ENCODE assay signal across 12 cellular contexts in genomic region chr15:89138999-89139612, GRCh38. TPM values are rescaled to one million over a fixed set of nuclear protein-coding genes. Genes with fewer than 3 reads are reported as not detected.
DNase-seq lines count a peak whose midpoint lies in the region; ATAC-seq, FAIRE-seq and TF ChIP-seq lines count a peak whose summit lies in the region.
"Had no signal": no experiment of that assay in that cellular context is flagged by ENCODE, and none has a peak within 500 bp of the region (broad histone marks: within the 10 kb centered on the region; RNA-seq: fewer than 3 reads in every experiment).

No MANE protein-coding gene starts in this region.

- TF ChIP-seq EP300 in HepG2 (IDR thresholded peaks at IDR 0.05; ENCODE audit: low read depth in 2 of 2, low read length in 2 of 2) (no peak; a peak in 1 of 4 replicates), HepG2 (CRISPR knock-in tag; IDR thresholded peaks at IDR 0.05; ENCODE audit: borderline replicate concordance) (no peak)

- TF ChIP-seq RAD21 in HepG2 (CRISPR knock-in tag; IDR thresholded peaks at IDR 0.05), result no peak

- DNase-seq in ascending aorta (ENCODE audit: low spot score in 2 of 2) (no peak), HepG2 (ENCODE audit: low spot score) (peak; percentile 47), NCI-H1930 (lab: John Stamatoyannopoulos, UW) (no peak), NCI-H526 treated with DMSO at 0.1 percent for 48 hours (lab: John Stamatoyannopoulos, UW) (no peak)
- DNase-seq in stimulated activated CD4-positive, alpha-beta T cell treated with anti-CD3 and anti-CD28 coated beads, Interleukin-12 subunit alpha, Interleukin-12 subunit beta, amount 100 ng/mL, for 4 hours, result no peak
- DNase-seq: activated CD4-positive, alpha-beta T cell treated with anti-CD3 and anti-CD28 coated beads for 36 hours; activated T-cell treated with anti-CD3 and anti-CD28 coated beads, Interleukin-2, amount 50 U/mL, for 1 hour; T-cell had no signal

- no peaks in the 10 kb centered on the region for H3K36me3 ChIP-seq in HEK293 (ENCODE audit: control insufficient read depth in 2 of 2, insufficient read depth in 1 of 2, low read length in 2 of 2)
- H3K36me3 ChIP-seq in ascending aorta, result no peaks in the 10 kb centered on the region
- peaks cover 0 to 9% of the 10 kb centered on the region in 2 experiments; a peak in 3 of 5 replicates for H3K36me3 ChIP-seq in HepG2 (replicated peaks in 1 of 2; ENCODE audit: control insufficient read depth in 1 of 2, insufficient read depth in 2 of 2, low read length in 2 of 2)
- no peaks in the 10 kb centered on the region for H3K36me3 ChIP-seq in subcutaneous abdominal adipose tissue (ENCODE audit: control insufficient read depth in 5 of 5, insufficient read depth in 5 of 5, low read length in 5 of 5)

- ATAC-seq in HepG2, result peak; percentile 19
- no peak for ATAC-seq in HG03108 (IDR thresholded peaks at IDR 0.05; ENCODE audit: unreplicated experiment)
- ATAC-seq: activated CD4-positive, alpha-beta T cell treated with anti-CD3 and anti-CD28 coated beads for 36 hours; T-cell had no signal

- no peaks in the 10 kb centered on the region for H4K20me1 ChIP-seq in HepG2 (ENCODE audit: insufficient read depth, low read length)

- no peak overlapping the region; the same call in 1 of the 2 replicates for H3K27ac ChIP-seq in HEK293 (ENCODE audit: extremely low read depth, low read depth, low read length)
- H3K27ac ChIP-seq in ascending aorta, result peak overlapping the region; percentile 92 to 96
- H3K27ac ChIP-seq in HepG2 (ENCODE audit: extremely low read length, insufficient read depth, low read length), result peak overlapping the region; percentile 90
- H3K27ac ChIP-seq in subcutaneous abdominal adipose tissue (ENCODE audit: low read depth, low read length), result peak overlapping the region; percentile 75

- in situ Hi-C loops in HepG2 (cut with HindIII; ENCODE audit: extremely low pct_ligation_motif_present, low pct_unique_long_range_greater_than_20kb), result loop anchor here (5.0 kb wide), 1 partner anchor 33 kb away; no protein-coding TSS in a partner anchor

- H3K9ac ChIP-seq in HepG2 (ENCODE audit: insufficient read depth, low read depth, low read length) (peak overlapping the region; percentile 70), subcutaneous abdominal adipose tissue (ENCODE audit: low read length in 5 of 5) (no peak overlapping the region)

- CTCF ChIA-PET in HEK293 (lab: Yijun Ruan, JAX), result interaction anchor here (0.7 to 5.3 kb wide), 10 partner anchors 9 to 919 kb away, joined by 3 to 33 read pairs (median 5); no protein-coding TSS in a partner anchor
- CTCF ChIA-PET in HepG2 (lab: Yijun Ruan, JAX; ENCODE audit: low intra/inter-chr PET ratio, low total read pairs), result interaction anchor here (2.1 kb wide), 1 partner anchor 82 kb away, joined by 6 read pairs; no protein-coding TSS in a partner anchor

- FAIRE-seq in HepG2 (lab: Jason Lieb, UNC), result no peak
- FAIRE-seq: endometrium had no signal

- WGBS in HepG2 (ENCODE audit: low lambda C conversion rate), result 47% methylated on average over 10 of the region's 10 CpGs

- H3K4me1 ChIP-seq in HEK293 (ENCODE audit: control insufficient read depth, insufficient read depth, low read length), result peaks cover 17% of the 10 kb centered on the region
- peaks cover 57 to 83% of the 10 kb centered on the region in 2 donors for H3K4me1 ChIP-seq in ascending aorta
- peaks cover 87% of the 10 kb centered on the region for H3K4me1 ChIP-seq in HepG2 (ENCODE audit: insufficient read depth, low read length)
- peaks cover 22 to 79% (median 54%) of the 10 kb centered on the region in 5 donors for H3K4me1 ChIP-seq in subcutaneous abdominal adipose tissue (ENCODE audit: control insufficient read depth in 5 of 5, insufficient read depth in 5 of 5, low read length in 5 of 5)

- no peak overlapping the region for H2AFZ ChIP-seq in HepG2 (ENCODE audit: low read length)

- TF ChIP-seq CTCF in HEK293 (tag by site-specific recombination; IDR thresholded peaks at IDR 0.05), result no peak
- TF ChIP-seq CTCF in ascending aorta (IDR thresholded peaks at IDR 0.05), result no peak
- TF ChIP-seq CTCF in HepG2 (CRISPR knock-in tag; IDR thresholded peaks at IDR 0.05), result no peak

- H3K27me3 ChIP-seq in ascending aorta (no peaks in the 10 kb centered on the region), HepG2 (ENCODE audit: control insufficient read depth in 1 of 2, insufficient read depth in 2 of 2, low read length in 2 of 2) (no peaks in the 10 kb centered on the region), subcutaneous abdominal adipose tissue (ENCODE audit: control insufficient read depth in 5 of 5, insufficient read depth in 4 of 5, low read length in 5 of 5) (no peaks in the 10 kb centered on the region)

- peak overlapping the region; percentile 70 for H3K4me2 ChIP-seq in HepG2 (ENCODE audit: low read depth, low read length)

- BruUV-seq in HepG2 (replicated peaks; lab: Mats Ljungman, UMichigan), result no TSS peak

- H3K4me3 ChIP-seq in HEK293 (ENCODE audit: low read depth, low read length) (no peak overlapping the region), ascending aorta (no peak overlapping the region), HepG2 (replicated peaks in 1 of 3; ENCODE audit: insufficient read depth in 1 of 3, low read depth in 2 of 3, low read length in 3 of 3) (peak overlapping the region in 1 of 3 experiments; percentile 34; a peak in 2 of 6 replicates), subcutaneous abdominal adipose tissue (ENCODE audit: low read depth in 1 of 5, low read length in 5 of 5) (no peak overlapping the region)

- no peak for TF ChIP-seq POLR2A in HepG2 (IDR thresholded peaks at IDR 0.05; ENCODE audit: insufficient read depth in 1 of 2, low read depth in 2 of 2, low read length in 2 of 2)

- intact Hi-C loops in ascending aorta (cut with DNase I), result loop anchor here (5.0 kb wide), 1 partner anchor 38 kb away; no protein-coding TSS in a partner anchor
- intact Hi-C loops in HepG2 (cut with micrococcal nuclease; ENCODE audit: unreplicated experiment), result loop anchor here (2.0 kb wide), 1 partner anchor 26 kb away; no protein-coding TSS in a partner anchor

- no peaks in the 10 kb centered on the region for H3K9me3 ChIP-seq in HEK293 (ENCODE audit: control insufficient read depth, insufficient read depth, low read depth, low read length)
- no peaks in the 10 kb centered on the region for H3K9me3 ChIP-seq in ascending aorta
- no peaks in the 10 kb centered on the region for H3K9me3 ChIP-seq in HepG2 (ENCODE audit: low read length)
- no peaks in the 10 kb centered on the region for H3K9me3 ChIP-seq in subcutaneous abdominal adipose tissue (ENCODE audit: control insufficient read depth in 5 of 5, low read length in 5 of 5)

- POLR2A ChIA-PET in HEK293 (lab: Yijun Ruan, JAX) (no interaction called here), HepG2 (lab: Yijun Ruan, JAX) (interaction anchor here (0.9 to 5.6 kb wide), 10 partner anchors 11 to 51 kb away, joined by 3 to 45 read pairs (median 6); partner anchors contain the start of gene ABHD2)

- peaks cover 2% of the 10 kb centered on the region for H3K79me2 ChIP-seq in HepG2 (ENCODE audit: insufficient read depth, low read length)

TF ChIP-seq in HEK293, 187 proteins besides CTCF, POLR2A, EP300 and RAD21 (continues in another document):
- TF ChIP-seq ZNF133 (tag by site-specific recombination; IDR thresholded peaks at IDR 0.05), result peak; percentile 34; the same call in 1 of the 2 replicates
- TF ChIP-seq ZNF202 (tag by site-specific recombination; IDR thresholded peaks at IDR 0.05; ENCODE audit: borderline replicate concordance), result no peak
- TF ChIP-seq ZNF596 (tag by site-specific recombination; IDR thresholded peaks at IDR 0.05), result no peak

TF ChIP-seq in HepG2, 621 proteins besides CTCF, POLR2A, EP300 and RAD21 (continues in another document):
- TF ChIP-seq ZNF672 (CRISPR knock-in tag; IDR thresholded peaks at IDR 0.05), result no peak
- 0 out of 2 replicates have a peak, but pooled peaks have one; percentile 12 for TF ChIP-seq ATF6 (CRISPR knock-in tag; conservative IDR thresholded peaks at IDR 0.05)

RNA-seq across cellular contexts. Expression of gene ABHD2, which starts 50.9 kb away (rescaled TPM):
- total RNA-seq in ascending aorta, result 228 TPM
- 12.2 and 22.4 TPM in 2 replicates for total RNA-seq in HepG2 (2016; rRNA removed; fragmentation: Illumina TruSeq; extraction: Trizol)
- total RNA-seq in HepG2 (2016; cell fraction: cytosol; rRNA removed; fragmentation: Illumina TruSeq; extraction: Trizol; ENCODE audit: low read depth), result 15.9 and 19.0 TPM in 2 replicates
- total RNA-seq in HepG2 (2016; cell fraction: insoluble cytoplasmic fraction; rRNA removed; fragmentation: Illumina TruSeq; extraction: Trizol), result 10.3 and 18.8 TPM in 2 replicates
- total RNA-seq in HepG2 (2016; cell fraction: membrane; rRNA removed; fragmentation: Illumina TruSeq; extraction: Trizol), result 6.0 and 7.4 TPM in 2 replicates
- 23.2 and 26.5 TPM in 2 replicates for total RNA-seq in HepG2 (2016; cell fraction: nucleus; rRNA removed; fragmentation: Illumina TruSeq; extraction: Trizol)
- 14.8 and 16.9 TPM in 2 replicates for polyA plus RNA-seq in HepG2 (2011; rRNA removed)
- 11.8 and 13.6 TPM in 2 replicates for polyA plus RNA-seq in HepG2 (2011; cell fraction: cytosol; rRNA removed)
- polyA plus RNA-seq in HepG2 (2011; cell fraction: nucleus; rRNA removed), result 11.3 and 12.7 TPM in 2 replicates
- 11.9 and 13.1 TPM in 2 replicates for polyA plus RNA-seq in HepG2 (2012)
- polyA plus RNA-seq in HepG2 (2016; cell fraction: cytosol; fragmentation: Illumina TruSeq; extraction: Trizol; ENCODE audit: low read depth), result 0.63 and 1.1 TPM in 2 replicates
- polyA plus RNA-seq in HepG2 (2016; cell fraction: insoluble cytoplasmic fraction; fragmentation: Illumina TruSeq; extraction: Trizol; ENCODE audit: low read depth), result 5.3 and 6.4 TPM in 2 replicates
- 0.93 and 1.0 TPM in 2 replicates for polyA plus RNA-seq in HepG2 (2016; cell fraction: membrane; fragmentation: Illumina TruSeq; extraction: Trizol; ENCODE audit: low read depth)
- polyA plus RNA-seq in HepG2 (2016; cell fraction: nucleus; fragmentation: Illumina TruSeq; extraction: Trizol; ENCODE audit: insufficient read depth, low read depth), result 12.2 and 14.4 TPM in 2 replicates
- polyA minus RNA-seq in HepG2 (2011; rRNA and poly(A)+ RNA removed; ENCODE audit: low replicate concordance), result 91.3 and 104 TPM in 2 replicates
- polyA minus RNA-seq in HepG2 (2011; cell fraction: cytosol; rRNA and poly(A)+ RNA removed), result 14.3 and 22.4 TPM in 2 replicates
- polyA minus RNA-seq in HepG2 (2011; cell fraction: nucleus; rRNA and poly(A)+ RNA removed), result 20.5 and 26.2 TPM in 2 replicates

Comparison
In these comparisons a context has a peak if more than half of its experiments do, and no peak if none do; other contexts are left out.
1. Of the 63 proteins assayed by ChIP-seq in both HepG2 and HEK293: peak only in HepG2: ZNF18; only in HEK293: PRDM10 and ZNF335; in both: none; in neither: 60.